ENCODE assay signal across 2 cellular contexts in genomic region chr17:78745407-78746088, GRCh38.
A peak's percentile ranks its signal among the peaks of the same experiment; 100 is the strongest.
TF ChIP-seq lines count a peak whose summit lies in the region.

No MANE protein-coding gene starts in this region.

TF ChIP-seq in GM12878, 131 proteins besides CTCF, POLR2A, EP300 and RAD21 (continues in another document):
- TF ChIP-seq, protein P1, sequence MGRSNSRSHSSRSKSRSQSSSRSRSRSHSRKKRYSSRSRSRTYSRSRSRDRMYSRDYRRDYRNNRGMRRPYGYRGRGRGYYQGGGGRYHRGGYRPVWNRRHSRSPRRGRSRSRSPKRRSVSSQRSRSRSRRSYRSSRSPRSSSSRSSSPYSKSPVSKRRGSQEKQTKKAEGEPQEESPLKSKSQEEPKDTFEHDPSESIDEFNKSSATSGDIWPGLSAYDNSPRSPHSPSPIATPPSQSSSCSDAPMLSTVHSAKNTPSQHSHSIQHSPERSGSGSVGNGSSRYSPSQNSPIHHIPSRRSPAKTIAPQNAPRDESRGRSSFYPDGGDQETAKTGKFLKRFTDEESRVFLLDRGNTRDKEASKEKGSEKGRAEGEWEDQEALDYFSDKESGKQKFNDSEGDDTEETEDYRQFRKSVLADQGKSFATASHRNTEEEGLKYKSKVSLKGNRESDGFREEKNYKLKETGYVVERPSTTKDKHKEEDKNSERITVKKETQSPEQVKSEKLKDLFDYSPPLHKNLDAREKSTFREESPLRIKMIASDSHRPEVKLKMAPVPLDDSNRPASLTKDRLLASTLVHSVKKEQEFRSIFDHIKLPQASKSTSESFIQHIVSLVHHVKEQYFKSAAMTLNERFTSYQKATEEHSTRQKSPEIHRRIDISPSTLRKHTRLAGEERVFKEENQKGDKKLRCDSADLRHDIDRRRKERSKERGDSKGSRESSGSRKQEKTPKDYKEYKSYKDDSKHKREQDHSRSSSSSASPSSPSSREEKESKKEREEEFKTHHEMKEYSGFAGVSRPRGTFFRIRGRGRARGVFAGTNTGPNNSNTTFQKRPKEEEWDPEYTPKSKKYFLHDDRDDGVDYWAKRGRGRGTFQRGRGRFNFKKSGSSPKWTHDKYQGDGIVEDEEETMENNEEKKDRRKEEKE (IDR thresholded peaks at IDR 0.05): no peak
- TF ChIP-seq, protein P2, sequence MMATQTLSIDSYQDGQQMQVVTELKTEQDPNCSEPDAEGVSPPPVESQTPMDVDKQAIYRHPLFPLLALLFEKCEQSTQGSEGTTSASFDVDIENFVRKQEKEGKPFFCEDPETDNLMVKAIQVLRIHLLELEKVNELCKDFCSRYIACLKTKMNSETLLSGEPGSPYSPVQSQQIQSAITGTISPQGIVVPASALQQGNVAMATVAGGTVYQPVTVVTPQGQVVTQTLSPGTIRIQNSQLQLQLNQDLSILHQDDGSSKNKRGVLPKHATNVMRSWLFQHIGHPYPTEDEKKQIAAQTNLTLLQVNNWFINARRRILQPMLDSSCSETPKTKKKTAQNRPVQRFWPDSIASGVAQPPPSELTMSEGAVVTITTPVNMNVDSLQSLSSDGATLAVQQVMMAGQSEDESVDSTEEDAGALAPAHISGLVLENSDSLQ (IDR thresholded peaks at IDR 0.05): 0 out of 2 replicates have a peak, but pooled peaks have one; percentile 16
- TF ChIP-seq, protein P3, sequence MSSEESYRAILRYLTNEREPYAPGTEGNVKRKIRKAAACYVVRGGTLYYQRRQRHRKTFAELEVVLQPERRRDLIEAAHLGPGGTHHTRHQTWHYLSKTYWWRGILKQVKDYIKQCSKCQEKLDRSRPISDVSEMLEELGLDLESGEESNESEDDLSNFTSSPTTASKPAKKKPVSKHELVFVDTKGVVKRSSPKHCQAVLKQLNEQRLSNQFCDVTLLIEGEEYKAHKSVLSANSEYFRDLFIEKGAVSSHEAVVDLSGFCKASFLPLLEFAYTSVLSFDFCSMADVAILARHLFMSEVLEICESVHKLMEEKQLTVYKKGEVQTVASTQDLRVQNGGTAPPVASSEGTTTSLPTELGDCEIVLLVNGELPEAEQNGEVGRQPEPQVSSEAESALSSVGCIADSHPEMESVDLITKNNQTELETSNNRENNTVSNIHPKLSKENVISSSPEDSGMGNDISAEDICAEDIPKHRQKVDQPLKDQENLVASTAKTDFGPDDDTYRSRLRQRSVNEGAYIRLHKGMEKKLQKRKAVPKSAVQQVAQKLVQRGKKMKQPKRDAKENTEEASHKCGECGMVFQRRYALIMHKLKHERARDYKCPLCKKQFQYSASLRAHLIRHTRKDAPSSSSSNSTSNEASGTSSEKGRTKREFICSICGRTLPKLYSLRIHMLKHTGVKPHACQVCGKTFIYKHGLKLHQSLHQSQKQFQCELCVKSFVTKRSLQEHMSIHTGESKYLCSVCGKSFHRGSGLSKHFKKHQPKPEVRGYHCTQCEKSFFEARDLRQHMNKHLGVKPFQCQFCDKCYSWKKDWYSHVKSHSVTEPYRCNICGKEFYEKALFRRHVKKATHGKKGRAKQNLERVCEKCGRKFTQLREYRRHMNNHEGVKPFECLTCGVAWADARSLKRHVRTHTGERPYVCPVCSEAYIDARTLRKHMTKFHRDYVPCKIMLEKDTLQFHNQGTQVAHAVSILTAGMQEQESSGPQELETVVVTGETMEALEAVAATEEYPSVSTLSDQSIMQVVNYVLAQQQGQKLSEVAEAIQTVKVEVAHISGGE (CRISPR knock-in tag; IDR thresholded peaks at IDR 0.05): no peak
- TF ChIP-seq POLR2AphosphoS5 (IDR thresholded peaks at IDR 0.05; ENCODE audit: low read length): no peak
- TF ChIP-seq SMARCA5 (IDR thresholded peaks at IDR 0.05): no peak
- TF ChIP-seq HDGF (IDR thresholded peaks at IDR 0.05): peak; percentile 87
- no peak for TF ChIP-seq TCF7 (IDR thresholded peaks at IDR 0.05; ENCODE audit: borderline replicate concordance)
- TF ChIP-seq ZBED1 (IDR thresholded peaks at IDR 0.05; ENCODE audit: borderline replicate concordance): no peak
- no peak for TF ChIP-seq NFYA (IDR thresholded peaks at IDR 0.05; ENCODE audit: borderline replicate concordance, low read depth, low read length)
- TF ChIP-seq KDM1A (IDR thresholded peaks at IDR 0.05; ENCODE audit: borderline replicate concordance): no peak
- no peak for TF ChIP-seq CREB1 (IDR thresholded peaks at IDR 0.05; ENCODE audit: low read depth)
- no peak for TF ChIP-seq BCL11A (IDR thresholded peaks at IDR 0.05; ENCODE audit: low read depth, low read length)
- no peak for TF ChIP-seq EGR1 (IDR thresholded peaks at IDR 0.05; ENCODE audit: borderline replicate concordance in 1 of 2, low read depth in 2 of 2, low read length in 2 of 2)
- TF ChIP-seq, protein P4, sequence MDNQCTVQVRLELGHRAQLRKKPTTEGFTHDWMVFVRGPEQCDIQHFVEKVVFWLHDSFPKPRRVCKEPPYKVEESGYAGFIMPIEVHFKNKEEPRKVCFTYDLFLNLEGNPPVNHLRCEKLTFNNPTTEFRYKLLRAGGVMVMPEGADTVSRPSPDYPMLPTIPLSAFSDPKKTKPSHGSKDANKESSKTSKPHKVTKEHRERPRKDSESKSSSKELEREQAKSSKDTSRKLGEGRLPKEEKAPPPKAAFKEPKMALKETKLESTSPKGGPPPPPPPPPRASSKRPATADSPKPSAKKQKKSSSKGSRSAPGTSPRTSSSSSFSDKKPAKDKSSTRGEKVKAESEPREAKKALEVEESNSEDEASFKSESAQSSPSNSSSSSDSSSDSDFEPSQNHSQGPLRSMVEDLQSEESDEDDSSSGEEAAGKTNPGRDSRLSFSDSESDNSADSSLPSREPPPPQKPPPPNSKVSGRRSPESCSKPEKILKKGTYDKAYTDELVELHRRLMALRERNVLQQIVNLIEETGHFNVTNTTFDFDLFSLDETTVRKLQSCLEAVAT (IDR thresholded peaks at IDR 0.05): no peak
- TF ChIP-seq TCF3 (IDR thresholded peaks at IDR 0.05; ENCODE audit: borderline replicate concordance, insufficient read depth, low read depth, low read length): no peak
- TF ChIP-seq LARP7 (IDR thresholded peaks at IDR 0.05): no peak
- no peak for TF ChIP-seq SKIL (IDR thresholded peaks at IDR 0.05; ENCODE audit: low read depth, poor library complexity, severe bottlenecking)
- no peak for TF ChIP-seq RUNX3 (IDR thresholded peaks at IDR 0.05; ENCODE audit: low read length)

TF ChIP-seq in HepG2, 621 proteins besides CTCF, POLR2A, EP300 and RAD21 (continues in another document):
- TF ChIP-seq, protein P5, sequence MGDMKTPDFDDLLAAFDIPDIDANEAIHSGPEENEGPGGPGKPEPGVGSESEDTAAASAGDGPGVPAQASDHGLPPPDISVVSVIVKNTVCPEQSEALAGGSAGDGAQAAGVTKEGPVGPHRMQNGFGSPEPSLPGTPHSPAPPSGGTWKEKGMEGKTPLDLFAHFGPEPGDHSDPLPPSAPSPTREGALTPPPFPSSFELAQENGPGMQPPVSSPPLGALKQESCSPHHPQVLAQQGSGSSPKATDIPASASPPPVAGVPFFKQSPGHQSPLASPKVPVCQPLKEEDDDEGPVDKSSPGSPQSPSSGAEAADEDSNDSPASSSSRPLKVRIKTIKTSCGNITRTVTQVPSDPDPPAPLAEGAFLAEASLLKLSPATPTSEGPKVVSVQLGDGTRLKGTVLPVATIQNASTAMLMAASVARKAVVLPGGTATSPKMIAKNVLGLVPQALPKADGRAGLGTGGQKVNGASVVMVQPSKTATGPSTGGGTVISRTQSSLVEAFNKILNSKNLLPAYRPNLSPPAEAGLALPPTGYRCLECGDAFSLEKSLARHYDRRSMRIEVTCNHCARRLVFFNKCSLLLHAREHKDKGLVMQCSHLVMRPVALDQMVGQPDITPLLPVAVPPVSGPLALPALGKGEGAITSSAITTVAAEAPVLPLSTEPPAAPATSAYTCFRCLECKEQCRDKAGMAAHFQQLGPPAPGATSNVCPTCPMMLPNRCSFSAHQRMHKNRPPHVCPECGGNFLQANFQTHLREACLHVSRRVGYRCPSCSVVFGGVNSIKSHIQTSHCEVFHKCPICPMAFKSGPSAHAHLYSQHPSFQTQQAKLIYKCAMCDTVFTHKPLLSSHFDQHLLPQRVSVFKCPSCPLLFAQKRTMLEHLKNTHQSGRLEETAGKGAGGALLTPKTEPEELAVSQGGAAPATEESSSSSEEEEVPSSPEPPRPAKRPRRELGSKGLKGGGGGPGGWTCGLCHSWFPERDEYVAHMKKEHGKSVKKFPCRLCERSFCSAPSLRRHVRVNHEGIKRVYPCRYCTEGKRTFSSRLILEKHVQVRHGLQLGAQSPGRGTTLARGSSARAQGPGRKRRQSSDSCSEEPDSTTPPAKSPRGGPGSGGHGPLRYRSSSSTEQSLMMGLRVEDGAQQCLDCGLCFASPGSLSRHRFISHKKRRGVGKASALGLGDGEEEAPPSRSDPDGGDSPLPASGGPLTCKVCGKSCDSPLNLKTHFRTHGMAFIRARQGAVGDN (CRISPR knock-in tag; IDR thresholded peaks at IDR 0.05): peak; percentile 53
- TF ChIP-seq, protein P6, sequence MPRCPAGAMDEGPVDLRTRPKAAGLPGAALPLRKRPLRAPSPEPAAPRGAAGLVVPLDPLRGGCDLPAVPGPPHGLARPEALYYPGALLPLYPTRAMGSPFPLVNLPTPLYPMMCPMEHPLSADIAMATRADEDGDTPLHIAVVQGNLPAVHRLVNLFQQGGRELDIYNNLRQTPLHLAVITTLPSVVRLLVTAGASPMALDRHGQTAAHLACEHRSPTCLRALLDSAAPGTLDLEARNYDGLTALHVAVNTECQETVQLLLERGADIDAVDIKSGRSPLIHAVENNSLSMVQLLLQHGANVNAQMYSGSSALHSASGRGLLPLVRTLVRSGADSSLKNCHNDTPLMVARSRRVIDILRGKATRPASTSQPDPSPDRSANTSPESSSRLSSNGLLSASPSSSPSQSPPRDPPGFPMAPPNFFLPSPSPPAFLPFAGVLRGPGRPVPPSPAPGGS (CRISPR knock-in tag; IDR thresholded peaks at IDR 0.05): 0 out of 2 replicates have a peak, but pooled peaks have one; percentile 48
- TF ChIP-seq ETV6 (CRISPR knock-in tag; conservative IDR thresholded peaks at IDR 0.05) (no peak), ZNF326 (CRISPR knock-in tag; IDR thresholded peaks at IDR 0.05; ENCODE audit: borderline replicate concordance) (no peak), ZNF501 (CRISPR knock-in tag; IDR thresholded peaks at IDR 0.05) (peak; percentile 70), NFYC (CRISPR knock-in tag; IDR thresholded peaks at IDR 0.05) (no peak), ZNF589 (CRISPR knock-in tag; conservative IDR thresholded peaks at IDR 0.05) (no peak), JUNB (CRISPR knock-in tag; IDR thresholded peaks at IDR 0.05; ENCODE audit: borderline replicate concordance) (no peak), KLF16 (CRISPR knock-in tag; IDR thresholded peaks at IDR 0.05) (0 out of 4 replicates have a peak, but pooled peaks of 1 of the 2 experiments have one; percentile 15), ZNF670 (CRISPR knock-in tag; IDR thresholded peaks at IDR 0.05; ENCODE audit: borderline replicate concordance) (0 out of 2 replicates have a peak, but pooled peaks have one; percentile 36), FOXP1 (IDR thresholded peaks at IDR 0.05) (no peak), FOXP1 (CRISPR knock-in tag; IDR thresholded peaks at IDR 0.05) (peak; percentile 5; the same call in 1 of the 2 replicates), ZNF33B (CRISPR knock-in tag; IDR thresholded peaks at IDR 0.05) (0 out of 2 replicates have a peak, but pooled peaks have one; percentile 67), ZNF232 (CRISPR knock-in tag; IDR thresholded peaks at IDR 0.05; ENCODE audit: borderline replicate concordance) (no peak), ARID5B (CRISPR knock-in tag; IDR thresholded peaks at IDR 0.05) (peak; percentile 19; the same call in 1 of the 2 replicates), ZNF543 (CRISPR knock-in tag; IDR thresholded peaks at IDR 0.05) (no peak), ZNF605 (CRISPR knock-in tag; IDR thresholded peaks at IDR 0.05) (peak; percentile 30; the same call in 1 of the 2 replicates)
- TF ChIP-seq, protein P7, sequence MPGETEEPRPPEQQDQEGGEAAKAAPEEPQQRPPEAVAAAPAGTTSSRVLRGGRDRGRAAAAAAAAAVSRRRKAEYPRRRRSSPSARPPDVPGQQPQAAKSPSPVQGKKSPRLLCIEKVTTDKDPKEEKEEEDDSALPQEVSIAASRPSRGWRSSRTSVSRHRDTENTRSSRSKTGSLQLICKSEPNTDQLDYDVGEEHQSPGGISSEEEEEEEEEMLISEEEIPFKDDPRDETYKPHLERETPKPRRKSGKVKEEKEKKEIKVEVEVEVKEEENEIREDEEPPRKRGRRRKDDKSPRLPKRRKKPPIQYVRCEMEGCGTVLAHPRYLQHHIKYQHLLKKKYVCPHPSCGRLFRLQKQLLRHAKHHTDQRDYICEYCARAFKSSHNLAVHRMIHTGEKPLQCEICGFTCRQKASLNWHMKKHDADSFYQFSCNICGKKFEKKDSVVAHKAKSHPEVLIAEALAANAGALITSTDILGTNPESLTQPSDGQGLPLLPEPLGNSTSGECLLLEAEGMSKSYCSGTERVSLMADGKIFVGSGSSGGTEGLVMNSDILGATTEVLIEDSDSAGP (CRISPR knock-in tag; IDR thresholded peaks at IDR 0.05; ENCODE audit: borderline replicate concordance): peak; percentile 47; the same call in 1 of the 2 replicates
- TF ChIP-seq, protein P8, sequence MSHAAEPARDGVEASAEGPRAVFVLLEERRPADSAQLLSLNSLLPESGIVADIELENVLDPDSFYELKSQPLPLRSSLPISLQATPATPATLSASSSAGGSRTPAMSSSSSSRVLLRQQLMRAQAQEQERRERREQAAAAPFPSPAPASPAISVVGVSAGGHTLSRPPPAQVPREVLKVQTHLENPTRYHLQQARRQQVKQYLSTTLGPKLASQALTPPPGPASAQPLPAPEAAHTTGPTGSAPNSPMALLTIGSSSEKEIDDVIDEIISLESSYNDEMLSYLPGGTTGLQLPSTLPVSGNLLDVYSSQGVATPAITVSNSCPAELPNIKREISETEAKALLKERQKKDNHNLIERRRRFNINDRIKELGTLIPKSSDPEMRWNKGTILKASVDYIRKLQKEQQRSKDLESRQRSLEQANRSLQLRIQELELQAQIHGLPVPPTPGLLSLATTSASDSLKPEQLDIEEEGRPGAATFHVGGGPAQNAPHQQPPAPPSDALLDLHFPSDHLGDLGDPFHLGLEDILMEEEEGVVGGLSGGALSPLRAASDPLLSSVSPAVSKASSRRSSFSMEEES (CRISPR knock-in tag; IDR thresholded peaks at IDR 0.05): no peak
